Comparison of ENCODE assay signal across 29 cellular contexts in genomic region chrX:132086717-132087116, GRCh38. TPM values are rescaled to one million over a fixed set of nuclear protein-coding genes. Genes with fewer than 3 reads are reported as not detected.
DNase-seq lines count a peak whose midpoint lies in the region; ATAC-seq, FAIRE-seq and TF ChIP-seq lines count a peak whose summit lies in the region.
"Had no signal": no experiment of that assay in that cellular context is flagged by ENCODE, and none has a peak within 500 bp of the region (broad histone marks: within the 10 kb centered on the region; RNA-seq: fewer than 3 reads in every experiment).

No MANE protein-coding gene starts in this region.

- no peaks in the 10 kb centered on the region for H3K4me1 ChIP-seq in tibial nerve

- H3K4me3 ChIP-seq in fibroblast of the aortic adventitia (ENCODE audit: low read depth, low read length) (no peak overlapping the region), tibial nerve (no peak overlapping the region)
- H3K4me3 ChIP-seq: BLaER1 treated with 17β-estradiol and CSF1 and Interleukin-3, amounts not matched to agents 10 nM and 100 nM had no signal

- H3K27ac ChIP-seq in tibial nerve: no peak overlapping the region
- H3K27ac ChIP-seq: BLaER1 treated with 17β-estradiol and CSF1 and Interleukin-3, amounts not matched to agents 10 nM and 100 nM had no signal

- TF ChIP-seq POLR2A in tibial nerve (IDR thresholded peaks at IDR 0.05): no peak
- no peak for TF ChIP-seq POLR2A in GM12891 (IDR thresholded peaks at IDR 0.05; ENCODE audit: low read depth, low read length)

- TF ChIP-seq EP300 in tibial nerve (IDR thresholded peaks at IDR 0.05): no peak

- no peaks in the 10 kb centered on the region for H3K9me3 ChIP-seq in tibial nerve
- H3K9me3 ChIP-seq: BLaER1 treated with 17β-estradiol and CSF1 and Interleukin-3, amounts not matched to agents 10 nM and 100 nM had no signal

- WGBS in tibial nerve, 2 donors: 42 to 79% methylated on average over 1 of the region's 1 CpG

- peaks cover 0 to 22% of the 10 kb centered on the region in 2 donors for H3K27me3 ChIP-seq in tibial nerve

- H3K36me3 ChIP-seq in tibial nerve: no peaks in the 10 kb centered on the region
- H3K36me3 ChIP-seq: BLaER1 treated with 17β-estradiol and CSF1 and Interleukin-3, amounts not matched to agents 10 nM and 100 nM had no signal

- DNase-seq in A172 (ENCODE audit: low spot score): peak; percentile 6
- peak; percentile 37 for DNase-seq in HS-5 (ENCODE audit: low read depth)
- DNase-seq in amniotic stem cell (lab: John Stamatoyannopoulos, UW): peak; percentile 37
- peak; percentile 29 for DNase-seq in fibroblast of the aortic adventitia (ENCODE audit: low read depth)
- DNase-seq in tibial nerve (ENCODE audit: low spot score in 2 of 2): no peak
- no peak for DNase-seq in GM12891 (ENCODE audit: insufficient read length, low spot score)
- DNase-seq: activated B cell treated with CpG ODN at 0.5 μM for 24 hours; activated CD8-positive, alpha-beta T cell treated with anti-CD3 and anti-CD28 coated beads for 36 hours; activated naive CD4-positive, alpha-beta T cell; aorta; Calu3; cerebellar nuclear complex; effector CD8-positive, alpha-beta T cell; GOT3; head of caudate nucleus; IMR-90; left cardiac atrium; mesendoderm; naive B cell; NCI-H1417 treated with DMSO at 0.1 percent for 48 hours; NCI-H524; NK-92 treated with Interleukin-12 subunit alpha and Interleukin-12 subunit beta, amount 100 ng/mL, for 24 hours; retina; T-helper 9 cell had no signal

- no peak for ATAC-seq in activated CD4-positive, CD25-positive, alpha-beta regulatory T cell treated with anti-CD3 and anti-CD28 coated beads, Interleukin-2, amount 50 U/mL, for 24 hours
- ATAC-seq in HG03378 (IDR thresholded peaks at IDR 0.05; ENCODE audit: unreplicated experiment): no peak
- ATAC-seq: activated CD8-positive, alpha-beta T cell treated with anti-CD3 and anti-CD28 coated beads for 36 hours; left cardiac atrium had no signal

- TF ChIP-seq CTCF in fibroblast of the aortic adventitia (IDR thresholded peaks at IDR 0.05; ENCODE audit: insufficient read depth, low read length): no peak
- TF ChIP-seq CTCF in tibial nerve (IDR thresholded peaks at IDR 0.05): no peak

- no peak for FAIRE-seq in GM12891 (lab: Jason Lieb, UNC)

TF ChIP-seq in GM12891, 5 proteins besides CTCF, POLR2A, EP300 and RAD21:
- TF ChIP-seq TAF1 (IDR thresholded peaks at IDR 0.05; ENCODE audit: low read depth, low read length): no peak
- no peak for TF ChIP-seq POU2F2 (IDR thresholded peaks at IDR 0.05; ENCODE audit: low read depth, low read length)
- TF ChIP-seq SPI1 (IDR thresholded peaks at IDR 0.05; ENCODE audit: low read depth, low read length): no peak
- TF ChIP-seq PAX5 (IDR thresholded peaks at IDR 0.05; ENCODE audit: insufficient read depth, low read length, severe bottlenecking): no peak
- no peak for TF ChIP-seq POLR2AphosphoS5 (IDR thresholded peaks at IDR 0.05; ENCODE audit: low read depth, low read length)
TF ChIP-seq in GM12891: peak in this region for 0.

RNA-seq across cellular contexts. Expression of gene FRMD7, which starts 41.1 kb away (rescaled TPM):
- not detected in 2 replicates for total RNA-seq in A172 (2014; rRNA removed; shearing (Covaris generic))
- total RNA-seq in fibroblast of the aortic adventitia (ENCODE audit: low replicate concordance) (not detected in 2 replicates), tibial nerve (not detected)
- polyA plus RNA-seq in GM12891 (2012; ENCODE audit: low read depth, missing spikeins): not detected
- total RNA-seq: A673; activated B cell treated with CpG ODN at 0.5 μM for 24 hours; activated CD8-positive, alpha-beta T cell treated with anti-CD3 and anti-CD28 coated beads for 36 hours; Calu3; IMR-90; left cardiac atrium; omental fat pad had no signal
- polyA plus RNA-seq: IMR-90 had no signal

Comparison
In these comparisons a context has a peak if more than half of its experiments do, and no peak if none do; other contexts are left out.
1. DNase-seq: peak in A172 (single experiment), HS-5 (single experiment), amniotic stem cell (single experiment) and fibroblast of the aortic adventitia (single experiment); none in tibial nerve (0 of 2) and GM12891 (single experiment).